ENCODE assay signal across 28 cellular contexts in the genomic region with DNA sequence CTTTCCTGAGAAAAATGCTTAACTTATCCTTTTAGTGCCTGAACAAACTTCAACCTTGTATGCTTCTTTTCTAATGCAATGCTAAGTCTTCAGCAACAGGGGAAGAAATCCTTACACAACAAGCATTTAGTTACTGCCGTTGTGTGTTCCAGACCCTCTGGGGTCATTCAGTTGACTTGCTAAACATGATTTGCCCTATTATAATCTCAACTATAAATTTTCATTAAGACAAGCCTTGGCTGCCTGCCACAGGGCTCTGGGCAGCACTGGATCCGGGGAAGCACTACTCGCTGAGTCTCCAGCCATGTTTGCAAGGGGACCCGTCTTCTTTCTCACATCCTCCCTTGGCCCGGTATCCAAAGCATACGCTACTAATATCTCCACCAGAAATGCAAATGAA. TPM values are rescaled to one million over a fixed set of nuclear protein-coding genes. Genes with fewer than 3 reads are reported as not detected.
DNase-seq lines count a peak whose midpoint lies in the region; ATAC-seq and TF ChIP-seq lines count a peak whose summit lies in the region.
"Had no signal": no experiment of that assay in that cellular context is flagged by ENCODE, and none has a peak within 500 bp of the region (broad histone marks: within the 10 kb centered on the region; RNA-seq: fewer than 3 reads in every experiment).

No MANE protein-coding gene starts in this region.

- no peaks in the 10 kb centered on the region for H3K9me3 Mint-ChIP-seq in activated CD4-positive, alpha-beta T cell treated with anti-CD3 and anti-CD28 coated beads, Interleukin-2, amount 10 ng/mL, durations not matched to agents 7 days and 5 days
- H3K9me3 Mint-ChIP-seq: activated CD4-positive, alpha-beta memory T cell treated with anti-CD3 and anti-CD28 coated beads, Interleukin-2, amount 10 ng/mL, durations not matched to agents 7 days and 5 days; nephron progenitor cell; stimulated activated naive B cell treated with anti-CD40 and anti-IgM and Interleukin-4, amounts not matched to agents 10 μg/mL and 1 μg/mL and 100 μg/mL, for 72 hours had no signal

- no peak overlapping the region for H3K27ac Mint-ChIP-seq in activated CD4-positive, alpha-beta T cell treated with anti-CD3 and anti-CD28 coated beads, Interleukin-2, amount 10 ng/mL, durations not matched to agents 7 days and 5 days
- H3K27ac Mint-ChIP-seq: activated CD4-positive, alpha-beta memory T cell treated with anti-CD3 and anti-CD28 coated beads, Interleukin-2, amount 10 ng/mL, durations not matched to agents 7 days and 5 days; activated naive CD8-positive, alpha-beta T cell; CD4-positive, alpha-beta memory T cell; nephron progenitor cell; stimulated activated naive B cell treated with anti-CD40 and anti-IgM and Interleukin-4, amounts not matched to agents 10 μg/mL and 1 μg/mL and 100 μg/mL, for 72 hours had no signal

- H3K36me3 ChIP-seq in thyroid gland, result peaks cover 35 to 42% of the 10 kb centered on the region in 2 donors
- H3K36me3 ChIP-seq: ovary had no signal

- H3K27ac ChIP-seq in VCaP, result peak overlapping the region; percentile 52
- no peak overlapping the region for H3K27ac ChIP-seq in thyroid gland
- H3K27ac ChIP-seq: GM23248, heart right ventricle, left lung, ovary, RWPE1, tibial artery had no signal

- CTCF ChIA-PET in activated CD4-positive, alpha-beta T cell treated with anti-CD3 and anti-CD28 coated beads, Interleukin-2, amount 10 ng/mL, durations not matched to agents 7 days and 5 days (lab: Charles Lee), result no interaction called here

- peak; percentile 51 to 53 for DNase-seq in NCI-H524 (lab: John Stamatoyannopoulos, UW)
- no peak for DNase-seq in NCI-H524 treated with DMSO at 0.1 percent for 48 hours (lab: John Stamatoyannopoulos, UW)
- peak; percentile 2 for DNase-seq in iris pigment epithelial cell (ENCODE audit: low read depth)
- no peak for DNase-seq in DMS114 treated with DMSO at 0.1 percent for 48 hours (lab: John Stamatoyannopoulos, UW; ENCODE audit: unreplicated experiment)
- no peak for DNase-seq in activated CD4-positive, alpha-beta T cell treated with anti-CD3 and anti-CD28 coated beads, Interleukin-2, amount 10 ng/mL, durations not matched to agents 7 days and 5 days
- DNase-seq in thyroid gland, result no peak
- no peak for DNase-seq in stimulated activated naive CD8-positive, alpha-beta T cell treated with anti-CD3 and anti-CD28 coated beads, Interleukin-15, Interleukin-2, amounts not matched to agents 100 U/mL and 50 U/mL, for 24 hours
- DNase-seq: 8988T; activated CD4-positive, alpha-beta memory T cell treated with anti-CD3 and anti-CD28 coated beads, Interleukin-2, amount 10 ng/mL, durations not matched to agents 7 days and 5 days; CD4-positive, alpha-beta memory T cell; DMS153; foreskin fibroblast; GM23248; heart right ventricle; KG1; left lung; NCI-H1694; NCI-H526 treated with DMSO at 0.1 percent for 48 hours; nephron progenitor cell; ovary; stimulated activated CD4-positive, alpha-beta T cell treated with anti-CD3 and anti-CD28 coated beads, Interleukin-4, amount 100 ng/mL, for 24 hours; stimulated activated naive B cell treated with anti-CD40 and anti-IgM and Interleukin-4, amounts not matched to agents 10 μg/mL and 1 μg/mL and 100 μg/mL, for 72 hours; SW 1271; T1000; tibial artery had no signal

- 84 to 85% methylated on average over 6 of the region's 6 CpGs for WGBS in thyroid gland, 2 donors

- H3K36me3 Mint-ChIP-seq in activated CD4-positive, alpha-beta T cell treated with anti-CD3 and anti-CD28 coated beads, Interleukin-2, amount 10 ng/mL, durations not matched to agents 7 days and 5 days (ENCODE audit: low read depth), result peaks cover 9% of the 10 kb centered on the region

- H3K4me3 ChIP-seq in thyroid gland (replicated peaks in 1 of 3), result no peak overlapping the region
- H3K4me3 ChIP-seq: GM23248, heart right ventricle, left lung, ovary, tibial artery had no signal

- peaks cover 32% of the 10 kb centered on the region for H3K27me3 Mint-ChIP-seq in activated CD4-positive, alpha-beta T cell treated with anti-CD3 and anti-CD28 coated beads, Interleukin-2, amount 10 ng/mL, durations not matched to agents 7 days and 5 days
- H3K27me3 Mint-ChIP-seq: activated naive CD8-positive, alpha-beta T cell had no signal

- H3K9me3 ChIP-seq in thyroid gland, result no peaks in the 10 kb centered on the region
- H3K9me3 ChIP-seq: heart right ventricle, left lung, ovary, tibial artery had no signal

- ATAC-seq in stimulated activated naive CD8-positive, alpha-beta T cell treated with anti-CD3 and anti-CD28 coated beads, Interleukin-15, Interleukin-2, amounts not matched to agents 100 U/mL and 50 U/mL, for 24 hours, result no peak
- ATAC-seq: heart right ventricle; left lung; stimulated activated naive B cell treated with anti-CD40 and anti-IgM and Interleukin-4, amounts not matched to agents 10 μg/mL and 1 μg/mL and 100 μg/mL, for 72 hours had no signal

- H3K27me3 ChIP-seq in thyroid gland, result no peaks in the 10 kb centered on the region
- H3K27me3 ChIP-seq: ovary, tibial artery had no signal

- no peak overlapping the region for H3K4me3 Mint-ChIP-seq in activated CD4-positive, alpha-beta T cell treated with anti-CD3 and anti-CD28 coated beads, Interleukin-2, amount 10 ng/mL, durations not matched to agents 7 days and 5 days
- H3K4me3 Mint-ChIP-seq: activated CD4-positive, alpha-beta memory T cell treated with anti-CD3 and anti-CD28 coated beads, Interleukin-2, amount 10 ng/mL, durations not matched to agents 7 days and 5 days; activated naive CD8-positive, alpha-beta T cell; CD4-positive, alpha-beta memory T cell; nephron progenitor cell; stimulated activated naive B cell treated with anti-CD40 and anti-IgM and Interleukin-4, amounts not matched to agents 10 μg/mL and 1 μg/mL and 100 μg/mL, for 72 hours had no signal

- TF ChIP-seq POLR2A in thyroid gland (IDR thresholded peaks at IDR 0.05), result no peak

- POLR2A ChIA-PET in activated CD4-positive, alpha-beta T cell treated with anti-CD3 and anti-CD28 coated beads, Interleukin-2, amount 10 ng/mL, durations not matched to agents 7 days and 5 days (lab: Charles Lee), result no interaction called here

- TF ChIP-seq CTCF in VCaP (conservative IDR thresholded peaks at IDR 0.05), result no peak
- TF ChIP-seq CTCF in thyroid gland (IDR thresholded peaks at IDR 0.05), result no peak

- intact Hi-C loops in thyroid gland (cut with DNase I), result no loop called here

- peaks cover 0 to 14% of the 10 kb centered on the region in 2 donors for H3K4me1 ChIP-seq in thyroid gland

- H3K4me1 Mint-ChIP-seq in activated CD4-positive, alpha-beta T cell treated with anti-CD3 and anti-CD28 coated beads, Interleukin-2, amount 10 ng/mL, durations not matched to agents 7 days and 5 days, result peaks cover 25% of the 10 kb centered on the region

RNA-seq across cellular contexts. Expression of a gene that starts 58.1 kb away (rescaled TPM):
- total RNA-seq in activated CD4-positive, alpha-beta T cell treated with anti-CD3 and anti-CD28 coated beads, Interleukin-2, amount 10 ng/mL, durations not matched to agents 7 days and 5 days, result 1 to 10 TPM; 7.1 to 8.9 TPM
- total RNA-seq in thyroid gland, result 100 to 1,000 TPM in 1 of 4 donors, 10 to 100 TPM in 3; 10.7 to 293 (median 16.3) TPM

Comparison
In these comparisons a context has a peak if more than half of its experiments do, and no peak if none do; other contexts are left out.
1. DNase-seq: peak in NCI-H524 (2 of 2) and iris pigment epithelial cell (single experiment); none in NCI-H524 treated with DMSO at 0.1 percent for 48 hours (single experiment), DMS114 treated with DMSO at 0.1 percent for 48 hours (single experiment), activated CD4-positive, alpha-beta T cell treated with anti-CD3 and anti-CD28 coated beads, Interleukin-2, amount 10 ng/mL, durations not matched to agents 7 days and 5 days (single experiment), thyroid gland (0 of 2) and stimulated activated naive CD8-positive, alpha-beta T cell treated with anti-CD3 and anti-CD28 coated beads, Interleukin-15, Interleukin-2, amounts not matched to agents 100 U/mL and 50 U/mL, for 24 hours (single experiment).